ENCODE assay signal across 8 cellular contexts in the genomic region with DNA sequence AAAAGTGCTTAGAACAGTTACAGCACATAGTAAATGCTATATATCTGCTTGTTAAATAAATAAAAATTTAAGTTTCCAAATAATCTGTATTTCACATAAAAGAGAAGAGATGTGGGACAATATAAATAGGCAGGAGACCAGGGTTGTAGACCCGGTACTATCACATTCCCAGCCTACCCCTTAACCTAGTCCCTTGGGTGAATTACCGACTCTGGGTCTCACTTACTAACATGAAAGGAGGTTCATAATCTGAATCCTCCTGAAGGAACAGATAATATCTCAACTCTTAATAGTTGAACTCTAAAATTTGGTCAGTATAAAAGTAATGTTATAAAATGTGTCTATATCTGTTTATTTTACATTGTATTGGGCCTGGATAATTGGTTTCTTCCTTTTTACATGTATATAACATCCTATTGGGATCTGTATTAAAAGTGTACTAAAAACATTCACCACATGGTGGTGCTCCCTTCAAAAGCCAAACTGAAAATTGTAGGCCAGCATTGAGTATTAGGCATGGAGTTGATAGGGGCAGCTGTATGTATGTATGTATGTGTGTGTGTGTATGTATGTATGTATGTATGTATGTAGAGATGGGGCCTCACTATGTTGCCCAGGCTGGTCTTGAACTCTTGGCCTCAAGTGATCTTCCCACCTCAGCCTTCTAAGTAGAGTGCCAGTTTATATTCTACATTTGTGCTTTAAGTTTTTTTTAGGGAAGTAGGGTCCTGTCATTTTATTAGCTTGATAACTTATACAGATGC.
DNase-seq lines count a peak whose midpoint lies in the region; ATAC-seq, FAIRE-seq and TF ChIP-seq lines count a peak whose summit lies in the region.

No MANE protein-coding gene starts in this region.

- H3K27ac ChIP-seq in RWPE1 (no peak overlapping the region), endodermal cell (ENCODE audit: low read depth, low read length) (no peak overlapping the region)

- H3K9me3 Mint-ChIP-seq in endodermal cell (peaks cover 17% of the 10 kb centered on the region), mesothelial cell of epicardium (peaks cover 16% of the 10 kb centered on the region)

- H3K36me3 ChIP-seq in endodermal cell (ENCODE audit: control insufficient read depth, insufficient read depth, low read length) = no peaks in the 10 kb centered on the region

- no peak overlapping the region for H3K9ac ChIP-seq in endodermal cell (ENCODE audit: extremely low read depth, low read length, poor library complexity, severe bottlenecking)

- H3K4me1 Mint-ChIP-seq in endodermal cell = peaks cover 10% of the 10 kb centered on the region
- peaks cover 22% of the 10 kb centered on the region for H3K4me1 Mint-ChIP-seq in mesothelial cell of epicardium

- H3K27me3 Mint-ChIP-seq in endodermal cell (ENCODE audit: insufficient read depth) (no peaks in the 10 kb centered on the region), mesothelial cell of epicardium (ENCODE audit: low read depth) (no peaks in the 10 kb centered on the region)

- peak; percentile 74 for DNase-seq in NCI-H510A treated with DMSO at 0.1 percent for 48 hours (lab: John Stamatoyannopoulos, UW)
- no peak for DNase-seq in NCI-H510A (lab: John Stamatoyannopoulos, UW)
- DNase-seq in LoVo (ENCODE audit: low spot score) = peak; percentile 43
- DNase-seq in RWPE1 (ENCODE audit: low spot score) = peak; percentile 78
- no peak for DNase-seq in endodermal cell
- no peak for DNase-seq in mesothelial cell of epicardium (ENCODE audit: low spot score in 2 of 2, unreplicated experiment in 2 of 2)
- no peak for DNase-seq in H54 (ENCODE audit: insufficient read length, low spot score)

- WGBS in endodermal cell (ENCODE audit: insufficient coverage in 1 of 2, insufficient read length in 1 of 2), 2 experiments = 79% methylated on average over 2 of the region's 2 CpGs; no CpG with 5 or more reads in 1 of the 2 experiments

- no peak for ATAC-seq in GM19023 (IDR thresholded peaks at IDR 0.05; ENCODE audit: unreplicated experiment)

- H3K36me3 Mint-ChIP-seq in endodermal cell (ENCODE audit: low read depth) (peaks cover 4% of the 10 kb centered on the region), mesothelial cell of epicardium (peaks cover 6% of the 10 kb centered on the region)

- POLR2A ChIA-PET in RWPE1 (lab: Yijun Ruan, JAX; ENCODE audit: low non-redundant PET) = no interaction called here

- H3K27ac Mint-ChIP-seq in endodermal cell (no peak overlapping the region), mesothelial cell of epicardium (no peak overlapping the region)

- no peak for FAIRE-seq in H54 (lab: Jason Lieb, UNC)

- H3K9me3 ChIP-seq in endodermal cell (ENCODE audit: control insufficient read depth, low read length) = peaks cover 15% of the 10 kb centered on the region

- no peak overlapping the region for H3K4me3 ChIP-seq in endodermal cell (ENCODE audit: low read length)

- TF ChIP-seq CTCF in RWPE1 (conservative IDR thresholded peaks at IDR 0.05; ENCODE audit: low read depth) = peak; percentile 90
- TF ChIP-seq CTCF in endodermal cell (conservative IDR thresholded peaks at IDR 0.05) = peak; percentile 77
- peak; percentile 80 for TF ChIP-seq CTCF in mesothelial cell of epicardium (IDR thresholded peaks at IDR 0.05; ENCODE audit: unreplicated experiment)

- CTCF ChIA-PET in RWPE1 (lab: Yijun Ruan, JAX) = interaction anchor here (0.6 to 1.3 kb wide), 12 partner anchors 15 to 275 kb away, joined by 3 to 9 read pairs (median 4); no protein-coding TSS in a partner anchor

- no peak for TF ChIP-seq POLR2A in H54 (IDR thresholded peaks at IDR 0.05; ENCODE audit: low read depth, low read length)

- H3K4me3 Mint-ChIP-seq in endodermal cell (no peak overlapping the region), mesothelial cell of epicardium (no peak overlapping the region)

- no peaks in the 10 kb centered on the region for H3K27me3 ChIP-seq in endodermal cell (ENCODE audit: control insufficient read depth, insufficient read depth, low read length, poor library complexity, severe bottlenecking)

- H3K4me1 ChIP-seq in endodermal cell (ENCODE audit: control insufficient read depth, insufficient read depth, low read length) = no peaks in the 10 kb centered on the region

Comparison
In these comparisons a context has a peak if more than half of its experiments do, and no peak if none do; other contexts are left out.
1. DNase-seq: peak in NCI-H510A treated with DMSO at 0.1 percent for 48 hours (single experiment), LoVo (single experiment) and RWPE1 (single experiment); none in NCI-H510A (single experiment), endodermal cell (single experiment), mesothelial cell of epicardium (0 of 2) and H54 (single experiment).
2. Peak in every context shown above with its lines, with median percentiles within 50 percentile points of each other: CTCF ChIP-seq.